ENCODE assay signal across 8 cellular contexts in genomic region chr17:60676758-60677307, GRCh38.
DNase-seq lines count a peak whose midpoint lies in the region; TF ChIP-seq lines count a peak whose summit lies in the region.

No MANE protein-coding gene starts in this region.

- no peaks in the 10 kb centered on the region for H3K36me3 ChIP-seq in HUES48 (ENCODE audit: control insufficient read depth, insufficient read depth, low read length)
- peaks cover 0 to 8% of the 10 kb centered on the region in 2 donors for H3K36me3 ChIP-seq in muscle layer of duodenum (ENCODE audit: control insufficient read depth in 1 of 2, insufficient read depth in 2 of 2, low read length in 2 of 2)

- no peak overlapping the region for H3K9ac ChIP-seq in HUES48 (ENCODE audit: low read depth, low read length)

- CTCF ChIA-PET in AG04449 (lab: Yijun Ruan, JAX) = interaction anchor here (1.2 to 1.6 kb wide), 2 partner anchors 8 to 36 kb away, joined by 3 to 4 read pairs; no protein-coding TSS in a partner anchor
- CTCF ChIA-PET in GM10248 (lab: Yijun Ruan, JAX) = interaction anchor here (0.8 to 1.9 kb wide), 5 partner anchors 9 to 1433 kb away, joined by 3 to 9 read pairs (median 3); no protein-coding TSS in a partner anchor

- H3K4me1 ChIP-seq in HUES48 (ENCODE audit: control insufficient read depth, insufficient read depth, low read length) = peaks cover 4% of the 10 kb centered on the region; the same call in 1 of the 2 replicates
- peaks cover 0 to 14% of the 10 kb centered on the region in 2 donors for H3K4me1 ChIP-seq in muscle layer of duodenum (ENCODE audit: control insufficient read depth in 1 of 2, insufficient read depth in 2 of 2, low read length in 2 of 2)

- POLR2A ChIA-PET in AG04449 (lab: Yijun Ruan, JAX) = no interaction called here
- POLR2A ChIA-PET in GM10248 (lab: Yijun Ruan, JAX) = interaction anchor here (0.7 to 1.1 kb wide), 3 partner anchors 10 to 107 kb away, joined by 3 to 4 read pairs (median 4); partner anchors contain the start of gene PPM1D

- H3K4me3 ChIP-seq in AG04449 (ENCODE audit: low read depth, low read length) = peak overlapping the region; percentile 92
- H3K4me3 ChIP-seq in HUES48 (ENCODE audit: low read depth, low read length) = peak overlapping the region; percentile 78
- H3K4me3 ChIP-seq in cardiac fibroblast (replicated peaks in 1 of 2; ENCODE audit: low read depth in 2 of 2, low read length in 2 of 2) = peak overlapping the region; percentile 86 to 92
- H3K4me3 ChIP-seq in muscle layer of duodenum (ENCODE audit: low read depth in 1 of 2, low read length in 2 of 2) = peak overlapping the region; percentile 93 to 98

- TF ChIP-seq CTCF in AG04449 (IDR thresholded peaks at IDR 0.05; ENCODE audit: insufficient read depth, low read length, missing control alignments) = no peak
- no peak for TF ChIP-seq CTCF in cardiac fibroblast (IDR thresholded peaks at IDR 0.05; ENCODE audit: low read depth, low read length)
- no peak for TF ChIP-seq CTCF in GM10248 (IDR thresholded peaks at IDR 0.05; ENCODE audit: control extremely low read depth, extremely low read depth, low read depth, missing control alignments)

- H3K27ac ChIP-seq in HUES48 (ENCODE audit: low read depth, low read length) (no peak overlapping the region), muscle layer of duodenum (ENCODE audit: low read length) (peak overlapping the region; percentile 58)

- DNase-seq in AG04449 (ENCODE audit: low read depth, low spot score) (no peak), cardiac fibroblast (ENCODE audit: low read depth in 2 of 2) (no peak), DMS153 (lab: John Stamatoyannopoulos, UW) (no peak), SKM-1 (lab: John Stamatoyannopoulos, UW; ENCODE audit: unreplicated experiment) (no peak), GM10248 (ENCODE audit: extremely low spot score) (no peak), NCI-H187 (lab: John Stamatoyannopoulos, UW) (no peak)

- H3K27me3 ChIP-seq in HUES48 (ENCODE audit: control insufficient read depth, insufficient read depth, low read length) = no peaks in the 10 kb centered on the region
- no peaks in the 10 kb centered on the region for H3K27me3 ChIP-seq in muscle layer of duodenum (ENCODE audit: low read depth, low read length)

- H3K9me3 ChIP-seq in HUES48 (ENCODE audit: control insufficient read depth, insufficient read depth, low read length) = no peaks in the 10 kb centered on the region
- H3K9me3 ChIP-seq in muscle layer of duodenum (ENCODE audit: control insufficient read depth in 1 of 2, low read length in 2 of 2) = no peaks in the 10 kb centered on the region
